ENCODE assay signal across 8 cellular contexts in the genomic region with DNA sequence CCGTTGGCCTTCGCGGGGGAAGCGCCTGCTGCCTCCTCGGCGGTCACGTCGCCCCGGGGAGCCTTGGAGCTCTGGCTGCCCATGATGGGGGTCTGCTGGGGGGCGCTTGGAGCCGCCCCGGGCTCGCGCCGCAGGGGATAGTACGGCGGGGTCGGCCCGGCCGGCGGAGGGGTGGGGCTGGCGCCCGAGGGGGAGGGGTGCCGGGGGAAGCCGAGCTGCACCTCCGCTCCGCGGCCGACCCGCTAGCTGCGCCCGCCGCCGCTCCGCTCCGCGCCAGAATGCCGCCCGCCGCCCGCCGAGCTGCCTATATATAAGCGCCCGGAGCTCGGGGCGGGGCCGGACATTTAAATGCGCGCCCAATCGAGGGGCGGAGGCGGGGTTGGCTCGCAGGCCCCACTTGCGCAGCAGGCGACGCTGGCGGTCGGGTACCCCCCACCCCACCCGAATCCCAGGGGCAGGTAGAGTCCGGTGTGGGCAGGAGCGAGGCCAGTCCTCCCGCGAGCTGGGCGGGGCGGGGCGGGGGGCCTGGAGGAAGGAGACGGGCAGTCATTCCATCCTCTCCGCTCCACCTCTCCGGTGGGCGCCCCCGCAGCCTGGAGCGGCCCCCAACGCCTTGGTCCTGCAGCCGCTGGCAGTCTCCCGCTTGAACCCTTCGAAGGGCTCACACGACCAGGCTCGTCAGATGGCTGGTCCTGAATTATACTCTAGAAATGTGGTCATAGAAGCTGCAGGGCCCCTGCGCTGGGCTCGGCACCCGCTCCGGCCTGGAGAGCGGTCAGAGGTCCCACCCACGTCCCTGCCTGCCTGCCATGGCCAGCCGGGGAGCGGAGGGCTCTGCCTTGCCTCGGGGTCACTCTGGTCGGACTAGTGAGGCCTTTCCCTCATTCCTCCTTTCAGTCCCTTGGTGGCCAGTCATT. TPM values are rescaled to one million over a fixed set of nuclear protein-coding genes. Genes with fewer than 3 reads are reported as not detected.
DNase-seq lines count a peak whose midpoint lies in the region; ATAC-seq and TF ChIP-seq lines count a peak whose summit lies in the region.

A gene with protein sequence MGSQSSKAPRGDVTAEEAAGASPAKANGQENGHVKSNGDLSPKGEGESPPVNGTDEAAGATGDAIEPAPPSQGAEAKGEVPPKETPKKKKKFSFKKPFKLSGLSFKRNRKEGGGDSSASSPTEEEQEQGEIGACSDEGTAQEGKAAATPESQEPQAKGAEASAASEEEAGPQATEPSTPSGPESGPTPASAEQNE (minus strand): TSS at position 283 of the 917 bp plus-strand sequence. CDS start 200 bp downstream, at position 83.

- peak within 1 kb of the TSS; percentile 40 for H2AFZ ChIP-seq in MM.1S (ENCODE audit: low read length)

- H3K9ac ChIP-seq in MM.1S (ENCODE audit: low read length) = peak within 1 kb of the TSS; percentile 57; the same call in 1 of the 2 replicates

- H3F3A ChIP-seq in MM.1S (ENCODE audit: insufficient read depth, low read length) = peaks cover 47% of the 10 kb centered on the region

- DNase-seq in Caki2 (ENCODE audit: low read depth) (peak; percentile 48), MM.1S (peak; percentile 74), SW480 (ENCODE audit: low spot score) (peak; percentile 60), heart left ventricle (peak; percentile 85 to 92 (median 88)), posterior cingulate gyrus (peak; percentile 78 to 98 (median 87)), type B pancreatic cell (ENCODE audit: extremely low spot score, unreplicated experiment) (peak; percentile 91)
- DNase-seq in activated naive CD8-positive, alpha-beta T cell treated with anti-CD3 and anti-CD28 coated beads, Interleukin-2, amount 10 ng/mL, durations not matched to agents 7 days and 5 days = peak; percentile 91

- H3K4me1 ChIP-seq in MM.1S (ENCODE audit: low read length) (peaks cover 62% of the 10 kb centered on the region), heart left ventricle (peaks cover 5 to 55% (median 22%) of the 10 kb centered on the region in 12 donors)

- peak within 1 kb of the TSS; percentile 85 for H3K4me3 Mint-ChIP-seq in activated naive CD8-positive, alpha-beta T cell treated with anti-CD3 and anti-CD28 coated beads, Interleukin-2, amount 10 ng/mL, durations not matched to agents 7 days and 5 days
- H3K4me3 Mint-ChIP-seq in type B pancreatic cell = peak within 1 kb of the TSS; percentile 97

- no peak within 1 kb of the TSS for H3K27ac Mint-ChIP-seq in activated naive CD8-positive, alpha-beta T cell treated with anti-CD3 and anti-CD28 coated beads, Interleukin-2, amount 10 ng/mL, durations not matched to agents 7 days and 5 days
- peak within 1 kb of the TSS; percentile 93 for H3K27ac Mint-ChIP-seq in type B pancreatic cell

- H3K27me3 ChIP-seq in MM.1S (replicated peaks; ENCODE audit: insufficient read depth, low read length) (no peaks in the 10 kb centered on the region), heart left ventricle (peaks cover 0 to 5% (median 0%) of the 10 kb centered on the region in 9 donors)

- intact Hi-C loops in heart left ventricle (cut with DNase I) = loop anchor here in 2 of 10 donors (2.0 to 10.0 kb wide), 2 partner anchors 15 to 111 kb away; a partner anchor contains a TSS
- intact Hi-C loops in posterior cingulate gyrus (cut with DNase I) = loop anchor here (10.0 kb wide), 1 partner anchor 121 kb away; no protein-coding TSS in a partner anchor

- ATAC-seq in GM21528 (IDR thresholded peaks at IDR 0.05; ENCODE audit: low FRiP score, unreplicated experiment) = peak; percentile 47
- ATAC-seq in activated naive CD8-positive, alpha-beta T cell treated with anti-CD3 and anti-CD28 coated beads, Interleukin-2, amount 10 ng/mL, durations not matched to agents 7 days and 5 days (ENCODE audit: low read depth) = peak; percentile 62
- ATAC-seq in heart left ventricle = peak; percentile 9 to 76 (median 71)

- H3K4me1 Mint-ChIP-seq in activated naive CD8-positive, alpha-beta T cell treated with anti-CD3 and anti-CD28 coated beads, Interleukin-2, amount 10 ng/mL, durations not matched to agents 7 days and 5 days = peaks cover 24% of the 10 kb centered on the region
- peaks cover 41% of the 10 kb centered on the region for H3K4me1 Mint-ChIP-seq in type B pancreatic cell (ENCODE audit: unreplicated experiment)

- peaks cover 7% of the 10 kb centered on the region for H3K27me3 Mint-ChIP-seq in activated naive CD8-positive, alpha-beta T cell treated with anti-CD3 and anti-CD28 coated beads, Interleukin-2, amount 10 ng/mL, durations not matched to agents 7 days and 5 days
- no peaks in the 10 kb centered on the region for H3K27me3 Mint-ChIP-seq in type B pancreatic cell

- H3K36me3 Mint-ChIP-seq in activated naive CD8-positive, alpha-beta T cell treated with anti-CD3 and anti-CD28 coated beads, Interleukin-2, amount 10 ng/mL, durations not matched to agents 7 days and 5 days = peaks cover 11% of the 10 kb centered on the region
- peaks cover 24% of the 10 kb centered on the region for H3K36me3 Mint-ChIP-seq in type B pancreatic cell

- peak within 1 kb of the TSS; percentile 65 for H3K4me3 ChIP-seq in MM.1S (ENCODE audit: low read length)
- H3K4me3 ChIP-seq in heart left ventricle = peak within 1 kb of the TSS; percentile 62 to 93 (median 72)

- TF ChIP-seq CTCF in MM.1S (IDR thresholded peaks at IDR 0.05; ENCODE audit: low read length) = no peak
- TF ChIP-seq CTCF in heart left ventricle (IDR thresholded peaks at IDR 0.05) = peak in 1 of 12 donors; percentile 6
- TF ChIP-seq CTCF in type B pancreatic cell (conservative IDR thresholded peaks at IDR 0.05) = no peak

- H3K9me2 ChIP-seq in MM.1S (replicated peaks; ENCODE audit: insufficient read depth, low read length) = no peaks in the 10 kb centered on the region

- H3K9me3 ChIP-seq in MM.1S (replicated peaks; ENCODE audit: insufficient read depth, low read length) = no peaks in the 10 kb centered on the region
- H3K9me3 ChIP-seq in heart left ventricle = no peaks in the 10 kb centered on the region

- H3K36me3 ChIP-seq in MM.1S (replicated peaks; ENCODE audit: insufficient read depth, low read length) (no peaks in the 10 kb centered on the region), heart left ventricle (peaks cover 0 to 32% (median 23%) of the 10 kb centered on the region in 9 donors)

- peak within 1 kb of the TSS; percentile 79 for H3K4me2 ChIP-seq in MM.1S (ENCODE audit: low read depth, low read length)

- POLR2A ChIA-PET in activated naive CD8-positive, alpha-beta T cell treated with anti-CD3 and anti-CD28 coated beads, Interleukin-2, amount 10 ng/mL, durations not matched to agents 7 days and 5 days (lab: Charles Lee) = interaction anchor here (0.6 to 3.8 kb wide), 34 partner anchors 9 to 547 kb away, joined by 3 to 33 read pairs (median 6); a partner anchor contains a TSS

- no peaks in the 10 kb centered on the region for H4K20me1 ChIP-seq in MM.1S (ENCODE audit: insufficient read depth, low read length)

- H3K9me3 Mint-ChIP-seq in activated naive CD8-positive, alpha-beta T cell treated with anti-CD3 and anti-CD28 coated beads, Interleukin-2, amount 10 ng/mL, durations not matched to agents 7 days and 5 days = no peaks in the 10 kb centered on the region
- no peaks in the 10 kb centered on the region for H3K9me3 Mint-ChIP-seq in type B pancreatic cell

- H3K27ac ChIP-seq in MM.1S (ENCODE audit: low read length) (peak within 1 kb of the TSS; percentile 67; the same call in 1 of the 2 replicates), heart left ventricle (peak within 1 kb of the TSS; percentile 43 to 91 (median 73))

- peaks cover 9% of the 10 kb centered on the region for H3K79me2 ChIP-seq in MM.1S (ENCODE audit: low read length)

- in situ Hi-C loops in Caki2 (cut with HindIII; ENCODE audit: low pct_unique_long_range_greater_than_20kb, low sequenced_read_pairs) = no loop called here

- 4 to 12% (median 4%) methylated on average over 8 to 88 of the region's 88 CpGs for WGBS in heart left ventricle, 4 donors

- TF ChIP-seq POLR2A in heart left ventricle (IDR thresholded peaks at IDR 0.05) = peak in 1 of 2 donors; percentile 90

RNA-seq across cellular contexts. Expression of the gene that starts here (rescaled TPM):
- 7.1 and 12.0 TPM in 2 replicates for total RNA-seq in Caki2 (2014; rRNA removed; shearing (Covaris generic); ENCODE audit: low replicate concordance)
- total RNA-seq in activated naive CD8-positive, alpha-beta T cell treated with anti-CD3 and anti-CD28 coated beads, Interleukin-2, amount 10 ng/mL, durations not matched to agents 7 days and 5 days = 10 to 100 TPM; 21.7 to 22.0 TPM
- 10 to 100 TPM in 7 of 9 donors, 1 to 10 TPM in 2; 6.8 to 44.0 (median 12.1) TPM for total RNA-seq in heart left ventricle
- polyA plus RNA-seq in heart left ventricle = 10 to 100 TPM in 1 of 2 donors, 1 to 10 TPM in 1; 8.1 to 29.8 TPM
- total RNA-seq in type B pancreatic cell (ENCODE audit: low replicate concordance) = 247 and 465 TPM in 2 replicates

Comparison
In these comparisons a context has a peak if more than half of its experiments do, and no peak if none do; other contexts are left out.
1. Peak in every context shown above with its lines: DNase-seq, ATAC-seq, H3K4me3 ChIP-seq and H3K27ac ChIP-seq.